In genomic region chr9:93094294-93095204, GRCh38 we compare ENCODE assay signal across 7 cellular contexts. TPM values are rescaled to one million over a fixed set of nuclear protein-coding genes. Genes with fewer than 3 reads are reported as not detected.
DNase-seq lines count a peak whose midpoint lies in the region; ATAC-seq and TF ChIP-seq lines count a peak whose summit lies in the region.

No MANE protein-coding gene starts in this region.

- no peaks in the 10 kb centered on the region for H4K20me1 ChIP-seq in OCI-LY7 (ENCODE audit: insufficient read depth, low read length)

- CTCF ChIA-PET in OCI-LY7 (lab: Charles Lee; ENCODE audit: unreplicated experiment): interaction anchor here (0.6 to 1.3 kb wide), 4 partner anchors 30 to 260 kb away, joined by 3 to 4 read pairs (median 3); partner anchors contain the start of gene NINJ1

- H3K9me2 ChIP-seq in OCI-LY7 (ENCODE audit: insufficient read depth, low read length): no peaks in the 10 kb centered on the region

- H3K79me2 ChIP-seq in OCI-LY7 (ENCODE audit: insufficient read depth, low read depth, low read length): no peaks in the 10 kb centered on the region

- H3K4me2 ChIP-seq in OCI-LY7 (ENCODE audit: low read length): peak overlapping the region; percentile 99

- ATAC-seq in GM21447 (IDR thresholded peaks at IDR 0.05; ENCODE audit: unreplicated experiment): peak; percentile 22
- ATAC-seq in lung (ENCODE audit: insufficient read depth, low FRiP score): no peak
- no peak for ATAC-seq in thoracic aorta (ENCODE audit: insufficient number of reproducible peaks, low FRiP score, low read depth)

- H3K4me3 ChIP-seq in OCI-LY7 (ENCODE audit: low read depth, low read length, poor library complexity, severe bottlenecking) (peak overlapping the region; percentile 71), lung (peak overlapping the region; percentile 2), thoracic aorta (peak overlapping the region; percentile 74)

- WGBS in lung, 2 donors: 42 to 49% methylated on average over 13 of the region's 13 CpGs

- no peaks in the 10 kb centered on the region for H3K9me3 ChIP-seq in OCI-LY7 (ENCODE audit: low read length)
- no peaks in the 10 kb centered on the region for H3K9me3 ChIP-seq in lung (ENCODE audit: control insufficient read depth in 2 of 2, insufficient read depth in 1 of 2, low read length in 1 of 2)
- peaks cover 7% of the 10 kb centered on the region for H3K9me3 ChIP-seq in thoracic aorta

- H3K27ac ChIP-seq in OCI-LY7 (ENCODE audit: low read depth, low read length, poor library complexity, severe bottlenecking): peak overlapping the region; percentile 87
- H3K27ac ChIP-seq in cingulate gyrus (ENCODE audit: low read depth, low read length): peak overlapping the region; percentile 95
- H3K27ac ChIP-seq in lung (ENCODE audit: low read depth in 1 of 2, low read length in 1 of 2): peak overlapping the region; percentile 73 to 96
- H3K27ac ChIP-seq in thoracic aorta: peak overlapping the region; percentile 96 to 97

- H3K4me1 ChIP-seq in OCI-LY7 (ENCODE audit: insufficient read depth, low read length, poor library complexity, severe bottlenecking) (peaks cover 64% of the 10 kb centered on the region), lung (ENCODE audit: control insufficient read depth in 2 of 2, insufficient read depth in 2 of 2, low read length in 2 of 2) (peaks cover 6 to 31% of the 10 kb centered on the region in 2 donors), thoracic aorta (ENCODE audit: control insufficient read depth in 1 of 2, low read depth in 2 of 2) (peaks cover 19 to 36% of the 10 kb centered on the region in 2 donors)

- TF ChIP-seq CTCF in OCI-LY7 (conservative IDR thresholded peaks at IDR 0.05; ENCODE audit: low read length): no peak
- no peak for TF ChIP-seq CTCF in lung (IDR thresholded peaks at IDR 0.05; ENCODE audit: control extremely low read depth, extremely low read depth)
- no peak for TF ChIP-seq CTCF in thoracic aorta (IDR thresholded peaks at IDR 0.05)

- H3K36me3 ChIP-seq in OCI-LY7 (ENCODE audit: insufficient read depth, low read length) (no peaks in the 10 kb centered on the region), lung (ENCODE audit: control insufficient read depth in 2 of 2, insufficient read depth in 2 of 2, low read length in 2 of 2) (no peaks in the 10 kb centered on the region), thoracic aorta (no peaks in the 10 kb centered on the region)

- TSS peak; percentile 98 for BruUV-seq in OCI-LY7 (replicated peaks; lab: Mats Ljungman, UMichigan)

- DNase-seq in OCI-LY7 (ENCODE audit: low spot score) (peak; percentile 79), lung (ENCODE audit: low spot score) (no peak), thoracic aorta (ENCODE audit: low spot score) (no peak), NCI-H128 (lab: John Stamatoyannopoulos, UW; ENCODE audit: unreplicated experiment) (no peak), KG1 (lab: John Stamatoyannopoulos, UW) (no peak)

- peak overlapping the region; percentile 2; the same call in 1 of the 2 replicates for H2AFZ ChIP-seq in OCI-LY7 (ENCODE audit: low read length)

- POLR2A ChIA-PET in OCI-LY7 (lab: Charles Lee): interaction anchor here (1.3 to 1.6 kb wide), 2 partner anchors 30 to 67 kb away, joined by 4 to 13 read pairs; no protein-coding TSS in a partner anchor

- H3K27me3 ChIP-seq in lung (ENCODE audit: control insufficient read depth, insufficient read depth) (no peaks in the 10 kb centered on the region), thoracic aorta (replicated peaks; ENCODE audit: insufficient read depth) (no peaks in the 10 kb centered on the region)

- intact Hi-C loops in OCI-LY7 (cut with micrococcal nuclease; ENCODE audit: unreplicated experiment): loop anchor here (1.0 to 2.0 kb wide), 2 partner anchors 30 to 92 kb away; no protein-coding TSS in a partner anchor

RNA-seq across cellular contexts. Expression of gene CARD19, which starts 1.5 kb away (rescaled TPM):
- 18.4 and 26.8 TPM in 2 replicates for total RNA-seq in OCI-LY7 (2014; rRNA removed; shearing (Covaris generic))
- total RNA-seq in OCI-LY7 (2022): 13.4 and 15.8 TPM in 2 replicates
- total RNA-seq in lung: 10 to 100 TPM; 31.1 to 44.1 TPM
- polyA plus RNA-seq in lung: 10 to 100 TPM; 52.9 to 70.7 TPM
- 100 to 1,000 TPM in 1 of 2 donors, 10 to 100 TPM in 1; 46.3 to 103 TPM for total RNA-seq in thoracic aorta

RNA-seq across cellular contexts. Expression of gene SUSD3, which starts 36.0 kb away (rescaled TPM):
- total RNA-seq in OCI-LY7 (2014; rRNA removed; shearing (Covaris generic)): 160 and 201 TPM in 2 replicates
- total RNA-seq in OCI-LY7 (2022) (94.1 and 116 TPM in 2 replicates), lung (1 to 10 TPM; 3.8 to 6.4 TPM), thoracic aorta (10 to 100 TPM in 1 of 2 donors, 1 to 10 TPM in 1; 7.0 to 21.4 TPM)
- polyA plus RNA-seq in lung: 1 to 10 TPM; 2.0 to 9.7 TPM

RNA-seq across cellular contexts. Expression of gene NINJ1, which starts 39.5 kb away (rescaled TPM):
- 6.2 and 13.3 TPM in 2 replicates for total RNA-seq in OCI-LY7 (2014; rRNA removed; shearing (Covaris generic))
- 18.1 and 18.3 TPM in 2 replicates for total RNA-seq in OCI-LY7 (2022)
- total RNA-seq in lung: 10 to 100 TPM; 48.5 to 52.5 TPM
- polyA plus RNA-seq in lung: 100 to 1,000 TPM in 1 of 2 donors, 10 to 100 TPM in 1; 44.3 to 324 TPM
- total RNA-seq in thoracic aorta: 100 to 1,000 TPM in 1 of 2 donors, 10 to 100 TPM in 1; 71.2 to 194 TPM

Comparison
In these comparisons a context has a peak if more than half of its experiments do, and no peak if none do; other contexts are left out.
1. H3K4me3 ChIP-seq: peak in every context shown above with its lines; median percentile 74 in thoracic aorta; 71 in OCI-LY7; 2 in lung.
2. RNA of gene SUSD3, which starts 36.0 kb away (total RNA-seq): 94.1 to 201 TPM in OCI-LY7; 7.0 to 21.4 TPM in thoracic aorta and 3.8 to 6.4 TPM in lung; every median in the first group is over 4 times any median in the second.
3. Peak in every context shown above with its lines, with median percentiles within 50 percentile points of each other: H3K27ac ChIP-seq.